In genomic region chr5:149727336-149728035, GRCh38 we compare ENCODE assay signal across 23 cellular contexts.
"Had no signal": no experiment of that assay in that cellular context is flagged by ENCODE, and none has a peak within 500 bp of the region (broad histone marks: within the 10 kb centered on the region; RNA-seq: fewer than 3 reads in every experiment).

No MANE protein-coding gene starts in this region.

- DNase-seq: activated CD4-positive, alpha-beta memory T cell treated with anti-CD3 and anti-CD28 coated beads for 36 hours; activated CD4-positive, alpha-beta T cell treated with anti-CD3 and anti-CD28 coated beads, Interleukin-2, amount 10 ng/mL, durations not matched to agents 24 days and 14 days; activated CD4-positive, CD25-positive, alpha-beta regulatory T cell treated with anti-CD3 and anti-CD28 coated beads, Interleukin-2, amount 50 U/mL, for 72 hours; activated effector memory CD4-positive, alpha-beta T cell treated with Interleukin-2 at 50 U/mL for 16 hours; activated naive CD4-positive, alpha-beta T cell treated with Interleukin-2 at 50 U/mL for 16 hours; anterior cingulate cortex; dorsolateral prefrontal cortex; effector memory CD8-positive, alpha-beta T cell; foreskin fibroblast; heart left ventricle; hypothalamus; immature natural killer cell; left lung; stimulated activated CD4-positive, alpha-beta T cell treated with anti-CD3 and anti-CD28 coated beads, Interleukin-1b, Interleukin-23, amount 100 ng/mL, for 48 hours; stimulated activated CD4-positive, alpha-beta T cell treated with anti-CD3 and anti-CD28 coated beads, Interleukin-4, amount 100 ng/mL, for 4 hours; stimulated activated CD8-positive, alpha-beta memory T cell treated with anti-CD3 and anti-CD28 coated beads, Interleukin-4, amount 100 ng/mL, for 48 hours; stimulated activated naive CD8-positive, alpha-beta T cell treated with anti-CD3 and anti-CD28 coated beads, Interleukin-15, amount 100 ng/mL, for 72 hours; T-helper 2 cell; thyroid gland had no signal

- H3K4me2 ChIP-seq: smooth muscle cell had no signal

- H3K27ac ChIP-seq: coronary artery, dorsolateral prefrontal cortex, left lung, neutrophil, thyroid gland had no signal

- H3K4me3 ChIP-seq: coronary artery, dorsolateral prefrontal cortex, heart left ventricle, left lung, mucosa of descending colon, smooth muscle cell, thyroid gland had no signal

- H3K36me3 ChIP-seq: heart left ventricle, left lung, neutrophil, thyroid gland had no signal

- H3K27me3 ChIP-seq: dorsolateral prefrontal cortex, heart left ventricle, thyroid gland had no signal

- H3K9me3 ChIP-seq: heart left ventricle, left lung, mucosa of descending colon, neutrophil, thyroid gland had no signal
